Comparison of ENCODE assay signal across 1 cellular context in the genomic region with DNA sequence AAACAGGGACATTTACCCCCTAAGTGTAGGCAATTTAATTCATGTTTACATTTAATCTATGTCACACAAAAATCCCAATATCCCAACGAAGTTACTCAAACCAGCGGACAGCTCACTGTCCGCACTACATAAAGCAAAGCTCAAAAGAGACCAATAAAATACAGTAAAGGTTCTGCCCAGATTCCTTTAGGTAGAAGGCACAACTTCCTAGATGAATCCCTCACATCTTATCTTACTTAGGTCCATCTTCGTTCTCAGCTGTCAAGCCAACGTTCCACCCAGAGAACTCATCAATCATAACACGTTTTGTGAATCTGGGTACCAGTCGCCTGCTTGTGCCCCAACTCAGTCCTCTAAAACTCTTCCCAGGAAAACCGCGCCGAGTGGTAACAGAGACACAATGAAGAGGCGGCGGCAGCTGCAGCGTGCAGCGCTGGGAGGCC.
TF ChIP-seq lines count a peak whose summit lies in the region.

No MANE protein-coding gene starts in this region.

TF ChIP-seq in HepG2, 621 proteins besides CTCF, POLR2A, EP300 and RAD21 (continues in another document):
- TF ChIP-seq RFX3 (CRISPR knock-in tag; IDR thresholded peaks at IDR 0.05) = no peak
- no peak for TF ChIP-seq STAT5B (CRISPR knock-in tag; IDR thresholded peaks at IDR 0.05)
- no peak for TF ChIP-seq ZBTB1 (CRISPR knock-in tag; IDR thresholded peaks at IDR 0.05; ENCODE audit: borderline replicate concordance)
- TF ChIP-seq AHDC1 (CRISPR knock-in tag; IDR thresholded peaks at IDR 0.05; ENCODE audit: borderline replicate concordance) = no peak
- no peak for TF ChIP-seq GABPA (IDR thresholded peaks at IDR 0.05; ENCODE audit: low read depth, low read length)
- 0 out of 2 replicates have a peak, but pooled peaks have one; percentile 21 for TF ChIP-seq GABPA (CRISPR knock-in tag; IDR thresholded peaks at IDR 0.05; ENCODE audit: low read depth)
- TF ChIP-seq IKZF4 (CRISPR knock-in tag; IDR thresholded peaks at IDR 0.05; ENCODE audit: borderline replicate concordance, low read depth, not compliant biosample characterization) = no peak
- 0 out of 2 replicates have a peak, but pooled peaks have one; percentile 11 for TF ChIP-seq AFF4 (CRISPR knock-in tag; IDR thresholded peaks at IDR 0.05)
- TF ChIP-seq, protein P1, sequence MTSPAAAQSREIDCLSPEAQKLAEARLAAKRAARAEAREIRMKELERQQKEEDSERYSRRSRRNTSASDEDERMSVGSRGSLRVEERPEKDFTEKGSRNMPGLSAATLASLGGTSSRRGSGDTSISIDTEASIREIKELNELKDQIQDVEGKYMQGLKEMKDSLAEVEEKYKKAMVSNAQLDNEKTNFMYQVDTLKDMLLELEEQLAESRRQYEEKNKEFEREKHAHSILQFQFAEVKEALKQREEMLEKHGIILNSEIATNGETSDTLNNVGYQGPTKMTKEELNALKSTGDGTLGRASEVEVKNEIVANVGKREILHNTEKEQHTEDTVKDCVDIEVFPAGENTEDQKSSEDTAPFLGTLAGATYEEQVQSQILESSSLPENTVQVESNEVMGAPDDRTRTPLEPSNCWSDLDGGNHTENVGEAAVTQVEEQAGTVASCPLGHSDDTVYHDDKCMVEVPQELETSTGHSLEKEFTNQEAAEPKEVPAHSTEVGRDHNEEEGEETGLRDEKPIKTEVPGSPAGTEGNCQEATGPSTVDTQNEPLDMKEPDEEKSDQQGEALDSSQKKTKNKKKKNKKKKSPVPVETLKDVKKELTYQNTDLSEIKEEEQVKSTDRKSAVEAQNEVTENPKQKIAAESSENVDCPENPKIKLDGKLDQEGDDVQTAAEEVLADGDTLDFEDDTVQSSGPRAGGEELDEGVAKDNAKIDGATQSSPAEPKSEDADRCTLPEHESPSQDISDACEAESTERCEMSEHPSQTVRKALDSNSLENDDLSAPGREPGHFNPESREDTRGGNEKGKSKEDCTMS (CRISPR knock-in tag; conservative IDR thresholded peaks at IDR 0.05) = no peak
- no peak for TF ChIP-seq BORCS8-MEF2B (CRISPR knock-in tag; IDR thresholded peaks at IDR 0.05)
- TF ChIP-seq, protein P2, sequence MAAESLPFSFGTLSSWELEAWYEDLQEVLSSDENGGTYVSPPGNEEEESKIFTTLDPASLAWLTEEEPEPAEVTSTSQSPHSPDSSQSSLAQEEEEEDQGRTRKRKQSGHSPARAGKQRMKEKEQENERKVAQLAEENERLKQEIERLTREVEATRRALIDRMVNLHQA (CRISPR knock-in tag; IDR thresholded peaks at IDR 0.05) = no peak
- TF ChIP-seq FIP1L1 (IDR thresholded peaks at IDR 0.05; ENCODE audit: borderline replicate concordance, insufficient read depth, low read depth, low read length) = no peak
- TF ChIP-seq ZNF776 (CRISPR knock-in tag; IDR thresholded peaks at IDR 0.05) = no peak
- TF ChIP-seq KLF9 (CRISPR knock-in tag; IDR thresholded peaks at IDR 0.05; ENCODE audit: low read depth) = no peak
- no peak for TF ChIP-seq ZFX (CRISPR knock-in tag; IDR thresholded peaks at IDR 0.05; ENCODE audit: low read depth)
- no peak for TF ChIP-seq RFXAP (CRISPR knock-in tag; IDR thresholded peaks at IDR 0.05; ENCODE audit: borderline replicate concordance)
- TF ChIP-seq, protein P3, sequence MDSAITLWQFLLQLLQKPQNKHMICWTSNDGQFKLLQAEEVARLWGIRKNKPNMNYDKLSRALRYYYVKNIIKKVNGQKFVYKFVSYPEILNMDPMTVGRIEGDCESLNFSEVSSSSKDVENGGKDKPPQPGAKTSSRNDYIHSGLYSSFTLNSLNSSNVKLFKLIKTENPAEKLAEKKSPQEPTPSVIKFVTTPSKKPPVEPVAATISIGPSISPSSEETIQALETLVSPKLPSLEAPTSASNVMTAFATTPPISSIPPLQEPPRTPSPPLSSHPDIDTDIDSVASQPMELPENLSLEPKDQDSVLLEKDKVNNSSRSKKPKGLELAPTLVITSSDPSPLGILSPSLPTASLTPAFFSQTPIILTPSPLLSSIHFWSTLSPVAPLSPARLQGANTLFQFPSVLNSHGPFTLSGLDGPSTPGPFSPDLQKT (CRISPR knock-in tag; IDR thresholded peaks at IDR 0.05; ENCODE audit: borderline replicate concordance) = no peak
- TF ChIP-seq ZNF678 (CRISPR knock-in tag; IDR thresholded peaks at IDR 0.05) = no peak
- TF ChIP-seq IRX3 (CRISPR knock-in tag; IDR thresholded peaks at IDR 0.05; ENCODE audit: borderline replicate concordance, low read depth) = no peak
- TF ChIP-seq JUNB (CRISPR knock-in tag; IDR thresholded peaks at IDR 0.05; ENCODE audit: borderline replicate concordance) = no peak
- no peak for TF ChIP-seq ZNF800 (CRISPR knock-in tag; IDR thresholded peaks at IDR 0.05)
- TF ChIP-seq STAG1 (CRISPR knock-in tag; IDR thresholded peaks at IDR 0.05) = no peak
- TF ChIP-seq ZNF383 (CRISPR knock-in tag; IDR thresholded peaks at IDR 0.05; ENCODE audit: borderline replicate concordance) = no peak
- no peak for TF ChIP-seq TARDBP (CRISPR knock-in tag; IDR thresholded peaks at IDR 0.05)
- TF ChIP-seq KLF15 (CRISPR knock-in tag; IDR thresholded peaks at IDR 0.05; ENCODE audit: borderline replicate concordance) = no peak
- no peak for TF ChIP-seq ZNF543 (CRISPR knock-in tag; IDR thresholded peaks at IDR 0.05)
- TF ChIP-seq, protein P4, sequence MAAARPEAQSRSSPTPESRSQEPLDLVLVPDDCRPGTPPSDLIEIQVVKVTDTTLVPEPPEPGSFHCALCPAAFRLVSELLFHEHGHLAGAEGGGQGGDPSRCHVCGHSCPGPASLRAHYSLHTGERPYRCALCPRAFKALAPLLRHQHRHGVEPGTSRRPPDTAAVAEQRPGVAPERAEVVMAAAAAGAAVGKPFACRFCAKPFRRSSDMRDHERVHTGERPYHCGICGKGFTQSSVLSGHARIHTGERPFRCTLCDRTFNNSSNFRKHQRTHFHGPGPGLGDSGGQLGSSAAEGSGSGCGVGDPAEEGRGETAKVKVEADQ (CRISPR knock-in tag; IDR thresholded peaks at IDR 0.05; ENCODE audit: borderline replicate concordance) = no peak
- TF ChIP-seq, protein P5, sequence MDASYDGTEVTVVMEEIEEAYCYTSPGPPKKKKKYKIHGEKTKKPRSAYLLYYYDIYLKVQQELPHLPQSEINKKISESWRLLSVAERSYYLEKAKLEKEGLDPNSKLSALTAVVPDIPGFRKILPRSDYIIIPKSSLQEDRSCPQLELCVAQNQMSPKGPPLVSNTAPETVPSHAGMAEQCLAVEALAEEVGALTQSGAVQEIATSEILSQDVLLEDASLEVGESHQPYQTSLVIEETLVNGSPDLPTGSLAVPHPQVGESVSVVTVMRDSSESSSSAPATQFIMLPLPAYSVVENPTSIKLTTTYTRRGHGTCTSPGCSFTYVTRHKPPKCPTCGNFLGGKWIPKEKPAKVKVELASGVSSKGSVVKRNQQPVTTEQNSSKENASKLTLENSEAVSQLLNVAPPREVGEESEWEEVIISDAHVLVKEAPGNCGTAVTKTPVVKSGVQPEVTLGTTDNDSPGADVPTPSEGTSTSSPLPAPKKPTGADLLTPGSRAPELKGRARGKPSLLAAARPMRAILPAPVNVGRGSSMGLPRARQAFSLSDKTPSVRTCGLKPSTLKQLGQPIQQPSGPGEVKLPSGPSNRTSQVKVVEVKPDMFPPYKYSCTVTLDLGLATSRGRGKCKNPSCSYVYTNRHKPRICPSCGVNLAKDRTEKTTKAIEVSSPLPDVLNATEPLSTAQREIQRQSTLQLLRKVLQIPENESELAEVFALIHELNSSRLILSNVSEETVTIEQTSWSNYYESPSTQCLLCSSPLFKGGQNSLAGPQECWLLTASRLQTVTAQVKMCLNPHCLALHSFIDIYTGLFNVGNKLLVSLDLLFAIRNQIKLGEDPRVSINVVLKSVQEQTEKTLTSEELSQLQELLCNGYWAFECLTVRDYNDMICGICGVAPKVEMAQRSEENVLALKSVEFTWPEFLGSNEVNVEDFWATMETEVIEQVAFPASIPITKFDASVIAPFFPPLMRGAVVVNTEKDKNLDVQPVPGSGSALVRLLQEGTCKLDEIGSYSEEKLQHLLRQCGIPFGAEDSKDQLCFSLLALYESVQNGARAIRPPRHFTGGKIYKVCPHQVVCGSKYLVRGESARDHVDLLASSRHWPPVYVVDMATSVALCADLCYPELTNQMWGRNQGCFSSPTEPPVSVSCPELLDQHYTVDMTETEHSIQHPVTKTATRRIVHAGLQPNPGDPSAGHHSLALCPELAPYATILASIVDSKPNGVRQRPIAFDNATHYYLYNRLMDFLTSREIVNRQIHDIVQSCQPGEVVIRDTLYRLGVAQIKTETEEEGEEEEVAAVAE (CRISPR knock-in tag; IDR thresholded peaks at IDR 0.05; ENCODE audit: borderline replicate concordance) = no peak
- TF ChIP-seq, protein P6, sequence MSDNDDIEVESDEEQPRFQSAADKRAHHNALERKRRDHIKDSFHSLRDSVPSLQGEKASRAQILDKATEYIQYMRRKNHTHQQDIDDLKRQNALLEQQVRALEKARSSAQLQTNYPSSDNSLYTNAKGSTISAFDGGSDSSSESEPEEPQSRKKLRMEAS (IDR thresholded peaks at IDR 0.05) = 0 out of 2 replicates have a peak, but pooled peaks have one; percentile 32
- TF ChIP-seq TCF12 (IDR thresholded peaks at IDR 0.05) = no peak
- no peak for TF ChIP-seq TCF12 (CRISPR knock-in tag; IDR thresholded peaks at IDR 0.05)
- TF ChIP-seq NR2C2 (CRISPR knock-in tag; IDR thresholded peaks at IDR 0.05; ENCODE audit: borderline replicate concordance) = no peak
- TF ChIP-seq ZNF484 (CRISPR knock-in tag; IDR thresholded peaks at IDR 0.05; ENCODE audit: borderline replicate concordance, low read depth) = no peak
- no peak for TF ChIP-seq ZNF501 (CRISPR knock-in tag; IDR thresholded peaks at IDR 0.05)
- no peak for TF ChIP-seq RARA (CRISPR knock-in tag; IDR thresholded peaks at IDR 0.05)
- 0 out of 2 replicates have a peak, but pooled peaks have one; percentile 48 for TF ChIP-seq ELF4 (CRISPR knock-in tag; IDR thresholded peaks at IDR 0.05; ENCODE audit: borderline replicate concordance)
- no peak for TF ChIP-seq CAMTA2 (CRISPR knock-in tag; IDR thresholded peaks at IDR 0.05; ENCODE audit: borderline replicate concordance)
